Comparison of ENCODE assay signal across 26 cellular contexts in genomic region chr2:205969584-205969983, GRCh38.
DNase-seq lines count a peak whose midpoint lies in the region; ATAC-seq, FAIRE-seq and TF ChIP-seq lines count a peak whose summit lies in the region.
"Had no signal": no experiment of that assay in that cellular context is flagged by ENCODE, and none has a peak within 500 bp of the region (broad histone marks: within the 10 kb centered on the region; RNA-seq: fewer than 3 reads in every experiment).

No MANE protein-coding gene starts in this region.

- no peaks in the 10 kb centered on the region for H3K9me3 Mint-ChIP-seq in CD8-positive, alpha-beta memory T cell
- H3K9me3 Mint-ChIP-seq: activated T-cell treated with anti-CD3 and anti-CD28 coated beads, Interleukin-2, amount 50 U/mL, for 4 hours; nephron progenitor cell; T-helper 2 cell treated with Interferon-gamma antibody and Interleukin-4, amounts not matched to agents 5 μg/mL and 100 μg/mL, for 36 hours had no signal

- peak overlapping the region; percentile 48 for H3K27ac ChIP-seq in HL-60 (replicated peaks)
- H3K27ac ChIP-seq in neutrophil, result peak overlapping the region; percentile 50
- H3K27ac ChIP-seq in CD8-positive, alpha-beta memory T cell (ENCODE audit: low read depth, low read length), result no peak overlapping the region
- H3K27ac ChIP-seq: ovary, transverse colon had no signal

- POLR2A ChIA-PET in CD8-positive, alpha-beta memory T cell (lab: Charles Lee), result no interaction called here

- H3K36me3 Mint-ChIP-seq in CD8-positive, alpha-beta memory T cell, result no peaks in the 10 kb centered on the region
- H3K36me3 Mint-ChIP-seq: CD4-positive, CD25-positive, alpha-beta regulatory T cell had no signal

- in situ Hi-C loops in KBM-7 (cut with MboI; ENCODE audit: low pct_unique_long_range_greater_than_20kb, low sequenced_read_pairs), result no loop called here

- no peak overlapping the region for H3K4me3 Mint-ChIP-seq in CD8-positive, alpha-beta memory T cell
- H3K4me3 Mint-ChIP-seq: activated T-cell treated with anti-CD3 and anti-CD28 coated beads, Interleukin-2, amount 50 U/mL, for 4 hours; CD4-positive, CD25-positive, alpha-beta regulatory T cell; nephron progenitor cell; T-helper 2 cell treated with Interferon-gamma antibody and Interleukin-4, amounts not matched to agents 5 μg/mL and 100 μg/mL, for 36 hours had no signal

- CTCF ChIA-PET in CD8-positive, alpha-beta memory T cell (lab: Charles Lee), result no interaction called here

- H3K4me1 Mint-ChIP-seq in CD8-positive, alpha-beta memory T cell, result no peaks in the 10 kb centered on the region
- H3K4me1 Mint-ChIP-seq: CD4-positive, CD25-positive, alpha-beta regulatory T cell; nephron progenitor cell had no signal

- peak; percentile 19 for DNase-seq in SIG-M5 treated with dmso at 0.1 percent for 504 hours (lab: John Stamatoyannopoulos, UW; ENCODE audit: unreplicated experiment)
- DNase-seq in SIG-M5 (lab: John Stamatoyannopoulos, UW), result no peak
- no peak for DNase-seq in HL-60 (ENCODE audit: low read depth in 1 of 2, low spot score in 1 of 2)
- DNase-seq in CD8-positive, alpha-beta memory T cell, result no peak
- no peak for DNase-seq in KBM-7
- no peak for DNase-seq in D721Med (ENCODE audit: insufficient read length, low spot score)
- DNase-seq: activated CD4-positive, alpha-beta T cell treated with anti-CD3 and anti-CD28 coated beads, Interleukin-2, amount 50 U/mL, for 1 hour; activated T-cell treated with anti-CD3 and anti-CD28 coated beads, Interleukin-2, amount 50 U/mL, for 4 hours; CD4-positive, CD25-positive, alpha-beta regulatory T cell; central memory CD4-positive, alpha-beta T cell; dermis blood vessel endothelial cell; KG1; left cardiac atrium; MG63; NCI-H1436; NCI-H446 treated with DMSO at 0.1 percent for 48 hours; nephron progenitor cell; ovary; retina; Right ventricle myocardium superior; transverse colon had no signal

- no peak for FAIRE-seq in D721Med (lab: Jason Lieb, UNC)
- FAIRE-seq: frontal cortex had no signal

- no peak overlapping the region for H3K4me3 ChIP-seq in HL-60 (replicated peaks; ENCODE audit: insufficient read depth, low read length)
- H3K4me3 ChIP-seq in neutrophil (ENCODE audit: low read depth in 1 of 2, low read length in 1 of 2), result no peak overlapping the region
- no peak overlapping the region for H3K4me3 ChIP-seq in CD8-positive, alpha-beta memory T cell (ENCODE audit: low read length)
- H3K4me3 ChIP-seq: HAP-1, MG63, ovary, transverse colon had no signal

- H3K9me3 ChIP-seq in neutrophil, result no peaks in the 10 kb centered on the region
- no peaks in the 10 kb centered on the region for H3K9me3 ChIP-seq in CD8-positive, alpha-beta memory T cell (ENCODE audit: low read length)
- H3K9me3 ChIP-seq: HAP-1, MG63, ovary, transverse colon had no signal

- no peak overlapping the region for H3K27ac Mint-ChIP-seq in CD8-positive, alpha-beta memory T cell
- H3K27ac Mint-ChIP-seq: CD4-positive, CD25-positive, alpha-beta regulatory T cell; nephron progenitor cell; T-helper 2 cell treated with Interferon-gamma antibody and Interleukin-4, amounts not matched to agents 5 μg/mL and 100 μg/mL, for 36 hours had no signal

- H3K36me3 ChIP-seq in neutrophil, result no peaks in the 10 kb centered on the region
- H3K36me3 ChIP-seq in CD8-positive, alpha-beta memory T cell (ENCODE audit: insufficient read depth, low read length), result no peaks in the 10 kb centered on the region
- H3K36me3 ChIP-seq: HAP-1, MG63, ovary, transverse colon had no signal

- peaks cover 41 to 42% of the 10 kb centered on the region in 2 experiments for H3K4me1 ChIP-seq in neutrophil (ENCODE audit: control insufficient read depth in 1 of 2, insufficient read depth in 1 of 2, low read depth in 1 of 2, low read length in 1 of 2)
- no peaks in the 10 kb centered on the region for H3K4me1 ChIP-seq in CD8-positive, alpha-beta memory T cell (ENCODE audit: insufficient read depth, low read length)
- H3K4me1 ChIP-seq: HAP-1 had no signal

- peaks cover 8 to 20% of the 10 kb centered on the region in 2 donors for H3K27me3 Mint-ChIP-seq in CD8-positive, alpha-beta memory T cell

- TF ChIP-seq CTCF in HL-60 (IDR thresholded peaks at IDR 0.05; ENCODE audit: insufficient read depth, low read length) (no peak), neutrophil (IDR thresholded peaks at IDR 0.05) (no peak), D721Med (IDR thresholded peaks at IDR 0.05; ENCODE audit: insufficient read depth, missing control alignments) (no peak)

- H3K27me3 ChIP-seq in HL-60 (ENCODE audit: insufficient read depth, poor library complexity, severe bottlenecking) (no peaks in the 10 kb centered on the region), neutrophil (no peaks in the 10 kb centered on the region)
- H3K27me3 ChIP-seq in CD8-positive, alpha-beta memory T cell (ENCODE audit: insufficient read depth, low read length, poor library complexity, severe bottlenecking), result no peaks in the 10 kb centered on the region
- H3K27me3 ChIP-seq: MG63, ovary, transverse colon had no signal

- ATAC-seq in GM21825 (IDR thresholded peaks at IDR 0.05; ENCODE audit: unreplicated experiment), result peak; percentile 72
- ATAC-seq: activated T-cell treated with anti-CD3 and anti-CD28 coated beads, Interleukin-2, amount 50 U/mL, for 4 hours; left cardiac atrium had no signal
